11 cellular contexts compared by ENCODE assay signal in the genomic region with DNA sequence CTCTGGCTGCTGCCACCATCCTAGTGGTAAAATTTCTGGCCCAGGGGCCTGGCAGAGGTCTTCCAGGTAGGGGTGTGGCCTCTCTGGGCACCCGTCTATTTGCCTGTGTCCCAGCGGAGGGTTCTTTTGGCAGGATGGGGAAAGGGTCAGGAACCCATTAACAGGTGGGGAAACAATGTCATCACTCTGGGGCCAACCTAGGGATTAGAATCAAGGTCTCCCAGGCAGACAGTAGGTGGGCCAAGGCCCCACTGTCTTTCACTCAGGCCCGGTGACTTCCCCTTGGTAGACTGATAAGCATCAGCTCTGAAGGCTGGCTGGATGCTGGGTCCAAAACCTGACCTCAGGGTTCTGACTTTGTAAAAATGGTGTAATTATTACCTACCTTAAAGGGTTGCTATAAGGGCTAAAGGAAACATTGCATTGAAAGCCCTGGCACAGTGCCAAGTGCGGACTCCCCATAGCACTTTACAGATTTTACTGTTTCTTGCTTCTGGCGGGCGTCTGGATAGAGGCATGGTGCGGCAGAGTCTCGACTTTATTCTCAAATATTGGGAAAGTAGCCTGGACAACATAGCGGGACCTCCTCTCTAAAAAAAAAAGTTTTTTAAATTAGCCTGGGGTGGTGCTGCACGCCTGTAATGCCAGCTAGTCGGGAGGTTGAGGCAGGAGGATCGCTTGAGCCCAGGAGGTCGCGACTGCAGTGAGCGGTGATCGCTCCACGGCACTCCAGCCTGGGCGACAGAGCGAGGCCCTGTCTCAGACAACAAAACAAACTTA. TPM values are rescaled to one million over a fixed set of nuclear protein-coding genes. Genes with fewer than 3 reads are reported as not detected.
DNase-seq lines count a peak whose midpoint lies in the region; ATAC-seq and TF ChIP-seq lines count a peak whose summit lies in the region.
"Had no signal": no experiment of that assay in that cellular context is flagged by ENCODE, and none has a peak within 500 bp of the region (broad histone marks: within the 10 kb centered on the region; RNA-seq: fewer than 3 reads in every experiment).

No MANE protein-coding gene starts in this region.

- H3K9me3 Mint-ChIP-seq in stimulated activated naive CD8-positive, alpha-beta T cell treated with anti-CD3 and anti-CD28 coated beads, Interleukin-15, Interleukin-2, amounts not matched to agents 100 ng/mL and 50 ng/mL, for 24 hours = no peaks in the 10 kb centered on the region
- H3K9me3 Mint-ChIP-seq in MCF 10A (ENCODE audit: unreplicated experiment) = no peaks in the 10 kb centered on the region
- H3K9me3 Mint-ChIP-seq in mesothelial cell of epicardium = no peaks in the 10 kb centered on the region

- no peak for ATAC-seq in stimulated activated naive CD8-positive, alpha-beta T cell treated with anti-CD3 and anti-CD28 coated beads, Interleukin-15, Interleukin-2, amounts not matched to agents 100 U/mL and 50 U/mL, for 24 hours
- ATAC-seq in HG02642 (IDR thresholded peaks at IDR 0.05; ENCODE audit: poor library complexity, unreplicated experiment) = no peak

- POLR2A ChIA-PET in MCF 10A (lab: Yijun Ruan, JAX) = interaction anchor here (0.9 to 1.9 kb wide), 3 partner anchors 10 to 90 kb away, joined by 3 to 9 read pairs (median 4); partner anchors contain the start of genes CCDC142, PCGF1 and TTC31

- peaks cover 41% of the 10 kb centered on the region for H3K27me3 Mint-ChIP-seq in stimulated activated naive CD8-positive, alpha-beta T cell treated with anti-CD3 and anti-CD28 coated beads, Interleukin-15, Interleukin-2, amounts not matched to agents 100 ng/mL and 50 ng/mL, for 24 hours
- H3K27me3 Mint-ChIP-seq in MCF 10A (ENCODE audit: insufficient read depth, unreplicated experiment) (peaks cover 16% of the 10 kb centered on the region), mesothelial cell of epicardium (ENCODE audit: low read depth) (peaks cover 63% of the 10 kb centered on the region)

- TF ChIP-seq CTCF in MCF 10A (IDR thresholded peaks at IDR 0.05; ENCODE audit: unreplicated experiment) (no peak), mesothelial cell of epicardium (IDR thresholded peaks at IDR 0.05; ENCODE audit: unreplicated experiment) (no peak), GM13977 (IDR thresholded peaks at IDR 0.05; ENCODE audit: extremely low read depth, insufficient read depth, missing control alignments) (no peak)

- no peak overlapping the region for H3K27ac Mint-ChIP-seq in stimulated activated naive CD8-positive, alpha-beta T cell treated with anti-CD3 and anti-CD28 coated beads, Interleukin-15, Interleukin-2, amounts not matched to agents 100 ng/mL and 50 ng/mL, for 24 hours
- no peak overlapping the region for H3K27ac Mint-ChIP-seq in MCF 10A (ENCODE audit: low read depth, unreplicated experiment)
- H3K27ac Mint-ChIP-seq in mesothelial cell of epicardium = no peak overlapping the region

- in situ Hi-C loops in GM13977 (cut with MboI; ENCODE audit: low pct_unique_long_range_greater_than_20kb, low sequenced_read_pairs, unreplicated experiment) = loop anchor here (25.0 kb wide), 1 partner anchor 90 kb away; no protein-coding TSS in a partner anchor

- peak overlapping the region; percentile 80 for H3K4me3 Mint-ChIP-seq in stimulated activated naive CD8-positive, alpha-beta T cell treated with anti-CD3 and anti-CD28 coated beads, Interleukin-15, Interleukin-2, amounts not matched to agents 100 ng/mL and 50 ng/mL, for 24 hours
- peak overlapping the region; percentile 51 for H3K4me3 Mint-ChIP-seq in MCF 10A (ENCODE audit: unreplicated experiment)
- H3K4me3 Mint-ChIP-seq in mesothelial cell of epicardium = peak overlapping the region; percentile 75

- BruUV-seq in MCF 10A (replicated peaks; lab: Mats Ljungman, UMichigan) = no TSS peak

- H3K36me3 Mint-ChIP-seq in stimulated activated naive CD8-positive, alpha-beta T cell treated with anti-CD3 and anti-CD28 coated beads, Interleukin-15, Interleukin-2, amounts not matched to agents 100 ng/mL and 50 ng/mL, for 24 hours (ENCODE audit: low read depth) = peaks cover 13% of the 10 kb centered on the region
- H3K36me3 Mint-ChIP-seq in MCF 10A (ENCODE audit: insufficient read depth, unreplicated experiment) (peaks cover 13% of the 10 kb centered on the region), mesothelial cell of epicardium (peaks cover 12% of the 10 kb centered on the region)

- DNase-seq in stimulated activated naive CD8-positive, alpha-beta T cell treated with anti-CD3 and anti-CD28 coated beads, Interleukin-15, Interleukin-2, amounts not matched to agents 100 U/mL and 50 U/mL, for 24 hours = no peak
- DNase-seq in MCF 10A (ENCODE audit: unreplicated experiment) (no peak), mesothelial cell of epicardium (ENCODE audit: low spot score in 2 of 2, unreplicated experiment in 2 of 2) (no peak), NCI-H446 treated with DMSO at 0.1 percent for 48 hours (lab: John Stamatoyannopoulos, UW) (no peak), NCI-H2196 (lab: John Stamatoyannopoulos, UW; ENCODE audit: unreplicated experiment) (no peak), GM13977 (ENCODE audit: low spot score) (no peak)
- DNase-seq: NCI-H524 treated with DMSO at 0.1 percent for 48 hours had no signal

- intact Hi-C loops in MCF 10A (cut with micrococcal nuclease) = no loop called here

- CTCF ChIA-PET in MCF 10A (lab: Yijun Ruan, JAX) = interaction anchor here (0.8 to 1.5 kb wide), 3 partner anchors 11 to 91 kb away, joined by 3 to 5 read pairs (median 3); partner anchors contain the start of genes CCDC142 and TTC31

- H3K4me1 Mint-ChIP-seq in stimulated activated naive CD8-positive, alpha-beta T cell treated with anti-CD3 and anti-CD28 coated beads, Interleukin-15, Interleukin-2, amounts not matched to agents 100 ng/mL and 50 ng/mL, for 24 hours (ENCODE audit: low read depth) = peaks cover 35% of the 10 kb centered on the region
- H3K4me1 Mint-ChIP-seq in MCF 10A (ENCODE audit: insufficient read depth, unreplicated experiment) (peaks cover 11% of the 10 kb centered on the region), mesothelial cell of epicardium (peaks cover 29% of the 10 kb centered on the region)

RNA-seq across cellular contexts. Expression of gene LBX2, which starts 2.2 kb away (rescaled TPM):
- total RNA-seq in MCF 10A (2022) = not detected in 2 replicates
- 0.86 to 1.1 TPM (median 0.89 TPM) in 3 replicates for total RNA-seq in mesothelial cell of epicardium

RNA-seq across cellular contexts. Expression of gene PCGF1, which starts 10.3 kb away (rescaled TPM):
- 37.5 and 41.6 TPM in 2 replicates for total RNA-seq in MCF 10A (2022)
- 17.0 to 23.0 TPM (median 20.3 TPM) in 3 replicates for total RNA-seq in mesothelial cell of epicardium

RNA-seq across cellular contexts. Expression of gene TTC31, which starts 14.3 kb away (rescaled TPM):
- 17.6 and 18.1 TPM in 2 replicates for total RNA-seq in MCF 10A (2022)
- total RNA-seq in mesothelial cell of epicardium = 26.1 to 27.3 TPM (median 26.1 TPM) in 3 replicates

RNA-seq across cellular contexts. Expression of gene CCDC142, which starts 14.4 kb away (rescaled TPM):
- total RNA-seq in MCF 10A (2022) (10.1 and 16.4 TPM in 2 replicates), mesothelial cell of epicardium (25.5 to 29.4 TPM (median 26.2 TPM) in 3 replicates)

RNA-seq across cellular contexts. Expression of gene TLX2, which starts 17.1 kb away (rescaled TPM):
- total RNA-seq in MCF 10A (2022) = not detected in 2 replicates
- 0.18 TPM in 1 of 3 replicates, not detected in the others for total RNA-seq in mesothelial cell of epicardium
- total RNA-seq: fibroblast of villous mesenchyme, omental fat pad had no signal
